28 cellular contexts compared by ENCODE assay signal in genomic region chr14:39370415-39370814, GRCh38.
"Had no signal": no experiment of that assay in that cellular context is flagged by ENCODE, and none has a peak within 500 bp of the region (broad histone marks: within the 10 kb centered on the region; RNA-seq: fewer than 3 reads in every experiment).

No MANE protein-coding gene starts in this region.

- H3K36me3 ChIP-seq: ovary, right lobe of liver, thoracic aorta, uterus had no signal

- DNase-seq: heart left ventricle; hypothalamus; immature natural killer cell; kidney; left colon; midbrain; mucosa of descending colon; naive thymus-derived CD4-positive, alpha-beta T cell; ovary; right lobe of liver; stimulated activated CD4-positive, alpha-beta T cell treated with anti-CD3 and anti-CD28 coated beads, Interleukin-12 subunit alpha, Interleukin-12 subunit beta, amount 100 ng/mL, for 4 hours; stimulated activated CD4-positive, alpha-beta T cell treated with anti-CD3 and anti-CD28 coated beads, Interleukin-15, amount 100 ng/mL, for 24 hours; stimulated activated CD4-positive, alpha-beta T cell treated with anti-CD3 and anti-CD28 coated beads, Interleukin-2, amount 100 ng/mL, for 24 hours; stimulated activated CD4-positive, alpha-beta T cell treated with anti-CD3 and anti-CD28 coated beads, Interleukin-4, amount 100 ng/mL, for 1 hour; stimulated activated naive B cell treated with anti-CD40 and anti-IgM and Interleukin-4, amounts not matched to agents 10 μg/mL and 1 μg/mL and 100 μg/mL, for 72 hours; tibial artery; uterus had no signal

- H3K4me1 ChIP-seq: left lung, right lobe of liver, suprapubic skin, uterus had no signal

- H3K27ac Mint-ChIP-seq: naive thymus-derived CD4-positive, alpha-beta T cell; progenitor cell of endocrine pancreas; stimulated activated naive B cell treated with anti-CD40 and anti-IgM and Interleukin-4, amounts not matched to agents 10 μg/mL and 1 μg/mL and 100 μg/mL, for 72 hours; stimulated activated naive CD8-positive, alpha-beta T cell treated with anti-CD3 and anti-CD28 coated beads, Interleukin-15, Interleukin-2, amounts not matched to agents 100 ng/mL and 50 ng/mL, for 24 hours; type B pancreatic cell had no signal

- H3K9me3 Mint-ChIP-seq: neural crest cell, type B pancreatic cell had no signal

- H3K4me3 ChIP-seq: heart left ventricle, left lung, lung, mucosa of descending colon, ovary, right atrium auricular region, right lobe of liver, skin epidermis, suprapubic skin, thoracic aorta, tibial artery, uterus had no signal

- ATAC-seq: heart left ventricle; left colon; left lung; mucosa of descending colon; naive thymus-derived CD4-positive, alpha-beta T cell; natural killer cell treated with Interleukin-12 subunit alpha and Interleukin-12 subunit beta and Interleukin-15 and Interleukin-18, amount 100 ng/mL, for 72 hours; stimulated activated naive B cell treated with anti-CD40 and anti-IgM and Interleukin-4, amounts not matched to agents 10 μg/mL and 1 μg/mL and 100 μg/mL, for 72 hours had no signal

- H3K27ac ChIP-seq: heart left ventricle, left lung, ovary, right atrium auricular region, right lobe of liver, skin epidermis, suprapubic skin, thoracic aorta, tibial artery, uterus had no signal

- H3K4me3 Mint-ChIP-seq: immature natural killer cell; naive thymus-derived CD4-positive, alpha-beta T cell; natural killer cell treated with Interleukin-12 subunit alpha and Interleukin-12 subunit beta and Interleukin-15 and Interleukin-18, amount 100 ng/mL, for 72 hours; neural crest cell; stimulated activated naive B cell treated with anti-CD40 and anti-IgM and Interleukin-4, amounts not matched to agents 10 μg/mL and 1 μg/mL and 100 μg/mL, for 72 hours; stimulated activated naive CD8-positive, alpha-beta T cell treated with anti-CD3 and anti-CD28 coated beads, Interleukin-15, Interleukin-2, amounts not matched to agents 100 ng/mL and 50 ng/mL, for 24 hours; type B pancreatic cell had no signal

- H3K9me3 ChIP-seq: mucosa of descending colon, ovary, right lobe of liver, suprapubic skin, thoracic aorta, tibial artery had no signal

- H3K27me3 ChIP-seq: heart left ventricle, left lung, ovary, right atrium auricular region, right lobe of liver, suprapubic skin, tibial artery, uterus had no signal

- H3K27me3 Mint-ChIP-seq: naive thymus-derived CD4-positive, alpha-beta T cell; natural killer cell treated with Interleukin-12 subunit alpha and Interleukin-12 subunit beta and Interleukin-15 and Interleukin-18, amount 100 ng/mL, for 72 hours; progenitor cell of endocrine pancreas; stimulated activated naive B cell treated with anti-CD40 and anti-IgM and Interleukin-4, amounts not matched to agents 10 μg/mL and 1 μg/mL and 100 μg/mL, for 72 hours; stimulated activated naive CD8-positive, alpha-beta T cell treated with anti-CD3 and anti-CD28 coated beads, Interleukin-15, Interleukin-2, amounts not matched to agents 100 ng/mL and 50 ng/mL, for 24 hours; type B pancreatic cell had no signal
